ENCODE assay signal across 27 cellular contexts in the genomic region with DNA sequence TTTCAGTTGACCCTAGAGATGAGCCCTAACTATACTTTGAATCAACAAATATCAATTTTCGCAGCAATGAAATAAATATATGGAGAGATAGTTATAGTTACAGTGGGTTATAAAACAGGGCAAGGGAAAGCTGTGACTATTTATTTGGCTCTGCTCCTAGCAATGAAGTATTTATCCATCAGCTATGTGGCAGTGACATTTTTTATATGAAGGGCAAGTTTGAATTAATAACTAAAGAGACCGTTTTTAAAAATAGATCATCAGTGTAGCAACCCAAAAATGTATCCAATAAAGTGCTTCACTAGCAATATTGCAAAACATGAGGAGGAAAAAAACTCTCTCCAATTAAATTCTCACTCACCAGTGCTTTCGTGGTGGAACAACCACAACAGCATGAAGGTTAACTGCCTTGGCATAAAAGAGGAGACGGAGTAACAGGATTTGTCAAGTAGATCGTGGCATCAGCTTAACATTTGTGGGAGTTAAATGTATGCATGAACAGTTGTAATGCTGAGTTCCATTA. TPM values are rescaled to one million over a fixed set of nuclear protein-coding genes. Genes with fewer than 3 reads are reported as not detected.
DNase-seq lines count a peak whose midpoint lies in the region; ATAC-seq and TF ChIP-seq lines count a peak whose summit lies in the region.
"Had no signal": no experiment of that assay in that cellular context is flagged by ENCODE, and none has a peak within 500 bp of the region (broad histone marks: within the 10 kb centered on the region; RNA-seq: fewer than 3 reads in every experiment).

No MANE protein-coding gene starts in this region.

- H3K36me3 ChIP-seq in gastrocnemius medialis: no peaks in the 10 kb centered on the region
- H3K36me3 ChIP-seq: gastroesophageal sphincter, thyroid gland had no signal

- no peak overlapping the region for H3K4me3 Mint-ChIP-seq in osteocyte (ENCODE audit: unreplicated experiment)
- H3K4me3 Mint-ChIP-seq: activated naive CD8-positive, alpha-beta T cell treated with anti-CD3 and anti-CD28 coated beads, Interleukin-2, amount 50 U/mL, for 24 hours; CD4-positive, alpha-beta memory T cell; immature natural killer cell; naive B cell; stimulated activated naive CD8-positive, alpha-beta T cell treated with anti-CD3 and anti-CD28 coated beads, Interleukin-15, Interleukin-2, amounts not matched to agents 100 ng/mL and 50 ng/mL, for 24 hours had no signal

- peak overlapping the region; percentile 31 for H3K27ac Mint-ChIP-seq in osteocyte (ENCODE audit: unreplicated experiment)
- H3K27ac Mint-ChIP-seq: activated naive CD8-positive, alpha-beta T cell treated with anti-CD3 and anti-CD28 coated beads, Interleukin-2, amount 50 U/mL, for 24 hours; CD4-positive, alpha-beta memory T cell; immature natural killer cell; naive B cell; stimulated activated naive CD8-positive, alpha-beta T cell treated with anti-CD3 and anti-CD28 coated beads, Interleukin-15, Interleukin-2, amounts not matched to agents 100 ng/mL and 50 ng/mL, for 24 hours had no signal

- H3K9me3 ChIP-seq in gastrocnemius medialis: no peaks in the 10 kb centered on the region
- H3K9me3 ChIP-seq: body of pancreas, gastroesophageal sphincter, thyroid gland had no signal

- H3K27ac ChIP-seq in gastrocnemius medialis: no peak overlapping the region
- H3K27ac ChIP-seq: body of pancreas, gastroesophageal sphincter, thyroid gland had no signal

- intact Hi-C loops in gastrocnemius medialis (cut with DNase I; ENCODE audit: low total_unique reads): no loop called here

- H3K36me3 Mint-ChIP-seq in osteocyte (ENCODE audit: unreplicated experiment): no peaks in the 10 kb centered on the region
- H3K36me3 Mint-ChIP-seq: CD4-positive, alpha-beta memory T cell; immature natural killer cell; naive B cell had no signal

- DNase-seq in EH (ENCODE audit: low read depth): peak; percentile 37
- DNase-seq in MV-4-11 (lab: John Stamatoyannopoulos, UW): peak; percentile 56
- peak; percentile 48 for DNase-seq in astrocyte of the hippocampus (ENCODE audit: low read depth, low spot score)
- DNase-seq in osteocyte (ENCODE audit: extremely low spot score, unreplicated experiment): no peak
- DNase-seq in HuH-7.5 (ENCODE audit: low spot score): no peak
- DNase-seq in gastrocnemius medialis: no peak
- DNase-seq: activated CD8-positive, alpha-beta memory T cell treated with anti-CD3 and anti-CD28 coated beads for 24 hours; activated gamma-delta T cell; activated naive CD8-positive, alpha-beta T cell treated with anti-CD3 and anti-CD28 coated beads, Interleukin-2, amount 50 U/mL, for 24 hours; activated T-cell treated with anti-CD3 and anti-CD28 coated beads, Interleukin-2, amount 50 U/mL, for 1 hour; AML-193; body of pancreas; CD4-positive, alpha-beta memory T cell; effector CD4-positive, alpha-beta T cell; H7; hippocampal formation; immature natural killer cell; KBM-7; mesenchymal stem cell; naive B cell; occipital lobe; stimulated activated CD4-positive, alpha-beta T cell treated with anti-CD3 and anti-CD28 coated beads, Interleukin-4, amount 100 ng/mL, for 4 hours; thyroid gland had no signal

- H3K4me1 ChIP-seq in gastrocnemius medialis: no peaks in the 10 kb centered on the region
- H3K4me1 ChIP-seq: thyroid gland had no signal

- H3K4me1 Mint-ChIP-seq in osteocyte (ENCODE audit: unreplicated experiment): peaks cover 12% of the 10 kb centered on the region
- H3K4me1 Mint-ChIP-seq: immature natural killer cell had no signal

- H3K9me3 Mint-ChIP-seq in osteocyte (ENCODE audit: unreplicated experiment): no peaks in the 10 kb centered on the region
- H3K9me3 Mint-ChIP-seq: activated naive CD8-positive, alpha-beta T cell treated with anti-CD3 and anti-CD28 coated beads, Interleukin-2, amount 50 U/mL, for 24 hours; CD4-positive, alpha-beta memory T cell; immature natural killer cell; naive B cell; stimulated activated naive CD8-positive, alpha-beta T cell treated with anti-CD3 and anti-CD28 coated beads, Interleukin-15, Interleukin-2, amounts not matched to agents 100 ng/mL and 50 ng/mL, for 24 hours had no signal

- ATAC-seq in gastrocnemius medialis (no peak), HG03045 (IDR thresholded peaks at IDR 0.05; ENCODE audit: unreplicated experiment) (no peak)
- ATAC-seq: activated naive CD8-positive, alpha-beta T cell treated with anti-CD3 and anti-CD28 coated beads, Interleukin-2, amount 50 U/mL, for 24 hours; gastroesophageal sphincter; left lobe of liver had no signal

- in situ Hi-C loops in gastrocnemius medialis (cut with MboI; ENCODE audit: low sequenced_read_pairs in 4 of 4): no loop called here

- H3K4me3 ChIP-seq in gastrocnemius medialis: no peak overlapping the region
- H3K4me3 ChIP-seq: body of pancreas, gastroesophageal sphincter, thyroid gland had no signal

- H3K27me3 ChIP-seq in gastrocnemius medialis: no peaks in the 10 kb centered on the region
- H3K27me3 ChIP-seq: body of pancreas, gastroesophageal sphincter, thyroid gland had no signal

- no peak for TF ChIP-seq POLR2A in gastrocnemius medialis (IDR thresholded peaks at IDR 0.05)

- TF ChIP-seq CTCF in osteocyte (IDR thresholded peaks at IDR 0.05): no peak
- no peak for TF ChIP-seq CTCF in gastrocnemius medialis (IDR thresholded peaks at IDR 0.05 in 4 of 5, conservative IDR thresholded peaks at IDR 0.05 in 1 of 5)

- H3K27me3 Mint-ChIP-seq in osteocyte (ENCODE audit: unreplicated experiment): no peaks in the 10 kb centered on the region
- H3K27me3 Mint-ChIP-seq: activated naive CD8-positive, alpha-beta T cell treated with anti-CD3 and anti-CD28 coated beads, Interleukin-2, amount 50 U/mL, for 24 hours; CD4-positive, alpha-beta memory T cell; naive B cell; stimulated activated naive CD8-positive, alpha-beta T cell treated with anti-CD3 and anti-CD28 coated beads, Interleukin-15, Interleukin-2, amounts not matched to agents 100 ng/mL and 50 ng/mL, for 24 hours had no signal

RNA-seq across cellular contexts. Expression of a gene that starts 58.1 kb away (rescaled TPM):
- total RNA-seq in osteocyte (44.0 and 49.7 TPM in 2 replicates), gastrocnemius medialis (100 to 1,000 TPM in 1 of 4 donors, 10 to 100 TPM in 3; 26.8 to 299 (median 51.1) TPM)

Comparison
In these comparisons a context has a peak if more than half of its experiments do, and no peak if none do; other contexts are left out.
1. DNase-seq: peak in EH (single experiment), MV-4-11 (single experiment) and astrocyte of the hippocampus (single experiment); none in osteocyte (single experiment), HuH-7.5 (single experiment) and gastrocnemius medialis (0 of 2).